Comparison of ENCODE assay signal across 10 cellular contexts in the genomic region with DNA sequence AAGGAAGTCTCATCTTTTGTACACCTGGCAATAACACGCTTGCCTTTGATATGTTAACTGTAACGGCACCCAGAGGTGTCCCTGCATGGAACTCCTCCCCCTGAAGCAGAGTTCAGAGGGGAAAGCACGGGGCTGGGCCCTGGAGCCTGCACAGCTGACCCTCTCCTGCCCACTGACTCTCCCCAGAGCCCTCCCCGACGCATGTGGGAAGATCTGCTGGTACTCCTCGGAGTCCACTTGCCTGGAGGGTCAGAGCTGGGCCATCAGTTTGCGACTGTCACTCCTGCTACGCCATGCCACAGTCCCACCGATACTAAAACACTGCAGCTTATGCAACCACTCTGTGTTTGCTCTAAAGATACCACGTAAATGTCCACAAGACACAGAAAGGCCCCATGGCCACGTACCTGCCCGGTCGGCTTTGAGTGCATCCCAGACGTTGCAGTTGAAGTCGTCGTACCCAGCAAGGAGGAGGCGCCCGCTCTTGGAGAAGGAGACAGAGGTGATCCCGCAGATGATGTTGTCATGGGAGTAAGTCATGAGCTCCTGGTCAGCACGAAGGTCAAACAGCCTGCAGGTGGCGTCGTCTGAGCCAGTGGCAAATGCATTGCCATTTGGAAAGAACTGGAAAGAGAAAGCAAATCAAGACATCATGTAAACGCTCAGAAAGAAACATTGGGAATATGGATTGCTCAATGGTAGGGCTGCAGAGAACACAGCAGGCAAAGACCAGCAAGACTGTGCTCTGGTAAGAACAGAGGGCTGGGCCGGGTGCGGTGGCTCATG. TPM values are rescaled to one million over a fixed set of nuclear protein-coding genes. Genes with fewer than 3 reads are reported as not detected.
DNase-seq lines count a peak whose midpoint lies in the region; ATAC-seq lines count a peak whose summit lies in the region.
"Had no signal": no experiment of that assay in that cellular context is flagged by ENCODE, and none has a peak within 500 bp of the region (broad histone marks: within the 10 kb centered on the region; RNA-seq: fewer than 3 reads in every experiment).

No MANE protein-coding gene starts in this region.

- H4K20me1 ChIP-seq in BLaER1 treated with 17β-estradiol and CSF1 and Interleukin-3, amounts not matched to agents 10 nM and 100 nM = peaks cover 65 to 97% (median 80%) of the 10 kb centered on the region in 11 experiments
- no peaks in the 10 kb centered on the region for H4K20me1 ChIP-seq in GM23248 (ENCODE audit: insufficient read depth)

- peak overlapping the region in 10 of 11 experiments; percentile 31 to 100 (median 76); a peak in 19 of 22 replicates for H3K27ac ChIP-seq in BLaER1 treated with 17β-estradiol and CSF1 and Interleukin-3, amounts not matched to agents 10 nM and 100 nM
- H3K27ac ChIP-seq in GM23248 (no peak overlapping the region), angular gyrus (ENCODE audit: low read depth, low read length) (peak overlapping the region; percentile 37)

- peaks cover 94% of the 10 kb centered on the region for H3K79me2 ChIP-seq in GM23248 (ENCODE audit: insufficient read depth)

- WGBS in GM23248 (ENCODE audit: low coverage in 1 of 2, low lambda C conversion rate in 2 of 2, missing lambda C conversion rate in 2 of 2), 2 experiments = 82 to 84% methylated on average over 22 to 25 of the region's 25 CpGs

- peak overlapping the region; percentile 43 to 96 (median 81) for H3K4me2 ChIP-seq in BLaER1 treated with 17β-estradiol and CSF1 and Interleukin-3, amounts not matched to agents 10 nM and 100 nM
- no peak overlapping the region for H3K4me2 ChIP-seq in GM23248 (ENCODE audit: unreplicated experiment)

- DNase-seq in GM23248 = peak; percentile 48
- DNase-seq in left kidney (ENCODE audit: low read depth, low spot score) = peak; percentile 34
- DNase-seq in activated effector memory CD4-positive, alpha-beta T cell treated with anti-CD3 and anti-CD28 coated beads, Interleukin-2, amount 50 U/mL, for 16 hours = no peak
- no peak for DNase-seq in OCI-M2 (lab: John Stamatoyannopoulos, UW; ENCODE audit: unreplicated experiment)
- DNase-seq in activated CD4-positive, CD25-positive, alpha-beta regulatory T cell (lab: John Stamatoyannopoulos, UW) = no peak
- DNase-seq: activated B cell treated with CpG ODN at 0.5 μM for 24 hours, left lung had no signal

- H3K27me3 ChIP-seq in BLaER1 treated with 17β-estradiol and CSF1 and Interleukin-3, amounts not matched to agents 10 nM and 100 nM = no peaks in the 10 kb centered on the region
- no peaks in the 10 kb centered on the region for H3K27me3 ChIP-seq in GM23248 (replicated peaks; ENCODE audit: insufficient read depth)
- H3K27me3 ChIP-seq: left lung had no signal

- H2AFZ ChIP-seq in GM23248 = no peak overlapping the region

- H3K4me1 ChIP-seq in BLaER1 treated with 17β-estradiol and CSF1 and Interleukin-3, amounts not matched to agents 10 nM and 100 nM = peaks cover 64 to 86% (median 79%) of the 10 kb centered on the region in 10 experiments
- no peaks in the 10 kb centered on the region for H3K4me1 ChIP-seq in GM23248 (ENCODE audit: insufficient read depth)

- no peaks in the 10 kb centered on the region for H3K9me3 ChIP-seq in BLaER1 treated with 17β-estradiol and CSF1 and Interleukin-3, amounts not matched to agents 10 nM and 100 nM (replicated peaks in 1 of 11)
- no peaks in the 10 kb centered on the region for H3K9me3 ChIP-seq in GM23248 (ENCODE audit: low read depth)
- H3K9me3 ChIP-seq: left lung had no signal

- no peak for ATAC-seq in GM21825 (IDR thresholded peaks at IDR 0.05; ENCODE audit: unreplicated experiment)
- ATAC-seq: left lung had no signal

- H3K9ac ChIP-seq in BLaER1 treated with 17β-estradiol and CSF1 and Interleukin-3, amounts not matched to agents 10 nM and 100 nM = peak overlapping the region; percentile 5 to 74 (median 63); a peak in 20 of 22 replicates
- no peak overlapping the region for H3K9ac ChIP-seq in GM23248

- H3K36me3 ChIP-seq in BLaER1 treated with 17β-estradiol and CSF1 and Interleukin-3, amounts not matched to agents 10 nM and 100 nM = peaks cover 93 to 98% (median 94%) of the 10 kb centered on the region in 11 experiments
- peaks cover 68% of the 10 kb centered on the region for H3K36me3 ChIP-seq in GM23248 (ENCODE audit: low read depth)

- peaks cover 43% of the 10 kb centered on the region for H3F3A ChIP-seq in GM23248 (ENCODE audit: insufficient read depth)

- in situ Hi-C loops in GM23248 (cut with MboI) = no loop called here

- H3K9me2 ChIP-seq in GM23248 (ENCODE audit: insufficient read depth) = no peaks in the 10 kb centered on the region

- peak overlapping the region in 7 of 10 experiments; percentile 8 to 50 (median 17); a peak in 6 of 20 replicates for H3K4me3 ChIP-seq in BLaER1 treated with 17β-estradiol and CSF1 and Interleukin-3, amounts not matched to agents 10 nM and 100 nM
- no peak overlapping the region for H3K4me3 ChIP-seq in GM23248
- H3K4me3 ChIP-seq: left lung had no signal

RNA-seq across cellular contexts. Expression of a gene that starts 10.6 kb away (rescaled TPM):
- 43.0 and 45.4 TPM in 2 replicates for total RNA-seq in GM23248 (2014; rRNA removed; shearing (Covaris generic))
- 43.1 and 43.9 TPM in 2 replicates for polyA plus RNA-seq in GM23248 (2016; fragmentation: Nextera tagmentation; extraction: Ambion mirVana)

Comparison
In these comparisons a context has a peak if more than half of its experiments do, and no peak if none do; other contexts are left out.
1. DNase-seq: peak in GM23248 (single experiment) and left kidney (single experiment); none in activated effector memory CD4-positive, alpha-beta T cell treated with anti-CD3 and anti-CD28 coated beads, Interleukin-2, amount 50 U/mL, for 16 hours (single experiment), OCI-M2 (single experiment) and activated CD4-positive, CD25-positive, alpha-beta regulatory T cell (0 of 4).